10 cellular contexts compared by ENCODE assay signal in genomic region chr7:145909956-145910611, GRCh38.
DNase-seq lines count a peak whose midpoint lies in the region; ATAC-seq and TF ChIP-seq lines count a peak whose summit lies in the region.
"Had no signal": no experiment of that assay in that cellular context is flagged by ENCODE, and none has a peak within 500 bp of the region (broad histone marks: within the 10 kb centered on the region; RNA-seq: fewer than 3 reads in every experiment).

No MANE protein-coding gene starts in this region.

- H2BK120ac ChIP-seq in IMR-90 (ENCODE audit: low read depth, low read length): no peak overlapping the region

- H2BK20ac ChIP-seq in IMR-90 (ENCODE audit: low read depth, low read length): no peak overlapping the region

- H2BK15ac ChIP-seq in IMR-90 (ENCODE audit: low read depth, low read length): no peak overlapping the region

- H3K4me2 ChIP-seq in IMR-90 (ENCODE audit: low read depth, low read length): no peak overlapping the region

- POLR2A ChIA-PET in IMR-90 (lab: Charles Lee; ENCODE audit: unreplicated experiment): no interaction called here

- no peak overlapping the region for H2BK5ac ChIP-seq in IMR-90 (ENCODE audit: low read depth, low read length, poor library complexity, severe bottlenecking)

- H3K56ac ChIP-seq in IMR-90 (ENCODE audit: extremely low read depth, insufficient read depth, low read length): no peak overlapping the region

- dilution Hi-C loops in IMR-90 (cut with HindIII; ENCODE audit: low sequenced_read_pairs, unreplicated experiment): no loop called here

- no peak overlapping the region for H2AK5ac ChIP-seq in IMR-90 (ENCODE audit: low read depth, low read length)

- no peak overlapping the region for H3K4me3 ChIP-seq in IMR-90 (ENCODE audit: insufficient read depth, low read depth, low read length)
- H3K4me3 ChIP-seq: MG63 had no signal

- no peak overlapping the region for H3K23ac ChIP-seq in IMR-90 (ENCODE audit: low read depth, low read length)

- TF ChIP-seq POLR2A in IMR-90 (IDR thresholded peaks at IDR 0.05; ENCODE audit: low read depth, low read length): no peak

- no CpG with 5 or more reads among the region's 3 CpGs for WGBS in IMR-90 (ENCODE audit: extremely low coverage in 2 of 2, insufficient read length in 1 of 2), 2 experiments

- no peak overlapping the region for H3K9ac ChIP-seq in IMR-90 (ENCODE audit: low read depth, low read length)

- H3K27ac ChIP-seq in IMR-90 (ENCODE audit: insufficient read depth, low read length) (no peak overlapping the region), foreskin keratinocyte (no peak overlapping the region)

- H2AK9ac ChIP-seq in IMR-90 (replicated peaks; ENCODE audit: low read depth, low read length, poor library complexity): no peak overlapping the region

- H3K79me1 ChIP-seq in IMR-90 (ENCODE audit: low read depth in 1 of 2, low read length in 2 of 2): no peaks in the 10 kb centered on the region

- H3K14ac ChIP-seq in IMR-90 (replicated peaks; ENCODE audit: low read depth, low read length): no peak overlapping the region

- no peak overlapping the region for H3K4ac ChIP-seq in IMR-90 (ENCODE audit: low read depth, low read length)

- H3K9me3 ChIP-seq in IMR-90 (ENCODE audit: control insufficient read depth, insufficient read depth, low read length): no peaks in the 10 kb centered on the region
- H3K9me3 ChIP-seq: MG63 had no signal

- BruUV-seq in IMR-90 (replicated peaks; lab: Mats Ljungman, UMichigan): no TSS peak

- no peaks in the 10 kb centered on the region for H3K36me3 ChIP-seq in IMR-90 (ENCODE audit: control insufficient read depth, insufficient read depth, low read length)
- H3K36me3 ChIP-seq: MG63 had no signal

- peak; percentile 0 for DNase-seq in IMR-90
- DNase-seq in fibroblast of gingiva (ENCODE audit: low read depth): peak; percentile 48
- DNase-seq in foreskin keratinocyte: no peak
- DNase-seq in GM10266 (ENCODE audit: extremely low spot score): no peak
- DNase-seq in NCI-H1417 (lab: John Stamatoyannopoulos, UW): no peak
- DNase-seq: activated CD8-positive, alpha-beta memory T cell treated with anti-CD3 and anti-CD28 coated beads for 24 hours; MG63 had no signal

- TF ChIP-seq CTCF in IMR-90 (conservative IDR thresholded peaks at IDR 0.05; ENCODE audit: low read depth, low read length) (no peak), foreskin keratinocyte (conservative IDR thresholded peaks at IDR 0.05) (no peak), GM10266 (IDR thresholded peaks at IDR 0.05; ENCODE audit: control insufficient read depth, insufficient read depth, low read depth, missing control alignments) (no peak)

- ATAC-seq in GM18868 (IDR thresholded peaks at IDR 0.05; ENCODE audit: unreplicated experiment) (peak; percentile 84), HG02610 (IDR thresholded peaks at IDR 0.05; ENCODE audit: unreplicated experiment) (peak; percentile 93), IMR-90 (ENCODE audit: low read depth) (no peak), foreskin keratinocyte (no peak), GM18867 (IDR thresholded peaks at IDR 0.05; ENCODE audit: unreplicated experiment) (no peak)

- in situ Hi-C loops in IMR-90 (cut with MboI; ENCODE audit: low sequenced_read_pairs): no loop called here

- no peak overlapping the region for H3K18ac ChIP-seq in IMR-90 (ENCODE audit: low read depth, low read length)

- TF ChIP-seq RAD21 in IMR-90 (IDR thresholded peaks at IDR 0.05; ENCODE audit: low read length): no peak

- H4K5ac ChIP-seq in IMR-90 (ENCODE audit: low read depth, low read length): no peak overlapping the region

- intact Hi-C loops in IMR-90 (cut with micrococcal nuclease): no loop called here

- CTCF ChIA-PET in IMR-90 (lab: Yijun Ruan, JAX): no interaction called here

- H4K8ac ChIP-seq in IMR-90 (ENCODE audit: low read depth in 2 of 2, low read length in 2 of 2): no peak overlapping the region

- H3K27me3 ChIP-seq in IMR-90 (ENCODE audit: control insufficient read depth, insufficient read depth, low read length): no peaks in the 10 kb centered on the region
- no peaks in the 10 kb centered on the region for H3K27me3 ChIP-seq in foreskin keratinocyte
- H3K27me3 ChIP-seq: MG63 had no signal

- H3K9me1 ChIP-seq in IMR-90 (ENCODE audit: insufficient read depth, low read length): no peaks in the 10 kb centered on the region

- no peaks in the 10 kb centered on the region for H3K4me1 ChIP-seq in IMR-90 (ENCODE audit: control insufficient read depth, insufficient read depth, low read length)
- no peaks in the 10 kb centered on the region for H3K4me1 ChIP-seq in foreskin keratinocyte

- H2AFZ ChIP-seq in IMR-90 (replicated peaks; ENCODE audit: low read length, poor library complexity): no peak overlapping the region

- no peaks in the 10 kb centered on the region for H4K20me1 ChIP-seq in IMR-90 (ENCODE audit: insufficient read depth, low read length)

- no peak overlapping the region for H4K91ac ChIP-seq in IMR-90 (ENCODE audit: insufficient read depth, low read depth, low read length)

TF ChIP-seq in IMR-90, 13 proteins besides CTCF, POLR2A, EP300 and RAD21:
- TF ChIP-seq ELK1 (IDR thresholded peaks at IDR 0.05; ENCODE audit: borderline replicate concordance, low read depth, low read length): no peak
- TF ChIP-seq USF2 (IDR thresholded peaks at IDR 0.05; ENCODE audit: low read depth, low read length): no peak
- no peak for TF ChIP-seq MXI1 (IDR thresholded peaks at IDR 0.05; ENCODE audit: borderline replicate concordance, low read depth, low read length)
- no peak for TF ChIP-seq RFX5 (IDR thresholded peaks at IDR 0.05; ENCODE audit: low read depth, low read length)
- TF ChIP-seq SMC3 (IDR thresholded peaks at IDR 0.05; ENCODE audit: low read depth, low read length): no peak
- no peak for TF ChIP-seq RCOR1 (IDR thresholded peaks at IDR 0.05; ENCODE audit: insufficient replicate concordance, low read length)
- no peak for TF ChIP-seq BHLHE40 (IDR thresholded peaks at IDR 0.05; ENCODE audit: low read depth, low read length)
- no peak for TF ChIP-seq MAZ (IDR thresholded peaks at IDR 0.05; ENCODE audit: borderline replicate concordance, low read depth, low read length)
- TF ChIP-seq NFE2L2 (IDR thresholded peaks at IDR 0.05; ENCODE audit: low read depth, low read length): no peak
- no peak for TF ChIP-seq CEBPB (IDR thresholded peaks at IDR 0.05; ENCODE audit: low read depth, low read length)
- TF ChIP-seq MAFK (IDR thresholded peaks at IDR 0.05; ENCODE audit: low read depth, low read length): no peak
- no peak for TF ChIP-seq FOS (IDR thresholded peaks at IDR 0.05; ENCODE audit: low read depth, low read length)
- no peak for TF ChIP-seq CHD1 (IDR thresholded peaks at IDR 0.05; ENCODE audit: low read depth, low read length)

Comparison
In these comparisons a context has a peak if more than half of its experiments do, and no peak if none do; other contexts are left out.
1. ATAC-seq: peak in GM18868 (single experiment) and HG02610 (single experiment); none in IMR-90 (single experiment), foreskin keratinocyte (single experiment) and GM18867 (single experiment).
2. DNase-seq: peak in IMR-90 (single experiment) and fibroblast of gingiva (single experiment); none in foreskin keratinocyte (0 of 2), GM10266 (single experiment) and NCI-H1417 (0 of 3).